ENCODE assay signal across 13 cellular contexts in genomic region chr11:3643102-3643546, GRCh38. TPM values are rescaled to one million over a fixed set of nuclear protein-coding genes. Genes with fewer than 3 reads are reported as not detected.
DNase-seq lines count a peak whose midpoint lies in the region; ATAC-seq and TF ChIP-seq lines count a peak whose summit lies in the region.
"Not testable (repeated sequence)": the region's sequence is repeated elsewhere in the genome, so short reads cannot be mapped to it uniquely, and the experiment has no call there.
"Had no signal": no experiment of that assay in that cellular context is flagged by ENCODE, and none has a peak within 500 bp of the region (broad histone marks: within the 10 kb centered on the region; RNA-seq: fewer than 3 reads in every experiment).

No MANE protein-coding gene starts in this region.

- CTCF ChIA-PET in PC-9 (lab: Charles Lee), result not testable (repeated sequence)

- not testable (repeated sequence) for TF ChIP-seq POLR2A in esophagus muscularis mucosa (IDR thresholded peaks at IDR 0.05; ENCODE audit: low read depth)

- intact Hi-C loops in PC-9 (cut with micrococcal nuclease; ENCODE audit: unreplicated experiment); esophagus muscularis mucosa (cut with DNase I); upper lobe of right lung (cut with DNase I): not testable (repeated sequence)

- H3K9me3 Mint-ChIP-seq in naive B cell, result peaks cover 0 to 11% (median 2%) of the 10 kb centered on the region in 7 donors

- WGBS in esophagus muscularis mucosa, result 41% methylated on average over 11 of the region's 11 CpGs

- peak overlapping the region in 5 of 8 donors; percentile 55 to 85 (median 75) for H3K4me3 Mint-ChIP-seq in naive B cell

- H3F3A ChIP-seq in PC-9 (ENCODE audit: insufficient read depth, low read depth), result not testable (repeated sequence)

- not testable (repeated sequence) for H3K79me2 ChIP-seq in PC-9 (ENCODE audit: low read depth)

- peaks cover 6 to 12% (median 10%) of the 10 kb centered on the region in 3 donors for H3K4me1 Mint-ChIP-seq in naive B cell

- peaks cover 38 to 68% (median 61%) of the 10 kb centered on the region in 3 donors for H3K27me3 Mint-ChIP-seq in naive B cell

- peaks cover 0 to 18% of the 10 kb centered on the region in 2 donors for H3K36me3 Mint-ChIP-seq in naive B cell

- not testable (repeated sequence) for H3K27ac Mint-ChIP-seq in naive B cell

- H3K4me2 ChIP-seq in PC-9, result peak overlapping the region; percentile 84

- not testable (repeated sequence) for H3K36me3 ChIP-seq in ES-I3 (ENCODE audit: insufficient read depth, low read length); PC-9 (ENCODE audit: low read depth); adipocyte (ENCODE audit: control insufficient read depth, insufficient read depth, low read length, severe bottlenecking); esophagus muscularis mucosa; iPS-18a (ENCODE audit: control insufficient read depth, low read depth, low read length); rectal smooth muscle tissue (ENCODE audit: control insufficient read depth, insufficient read depth, low read length); upper lobe of right lung

- TF ChIP-seq CTCF in PC-9 (conservative IDR thresholded peaks at IDR 0.05); esophagus muscularis mucosa (IDR thresholded peaks at IDR 0.05); upper lobe of right lung (IDR thresholded peaks at IDR 0.05): not testable (repeated sequence)

- not testable (repeated sequence) for H3K27ac ChIP-seq in PC-9; esophagus muscularis mucosa (replicated peaks in 1 of 4); iPS-18a (ENCODE audit: low read length); rectal smooth muscle tissue (ENCODE audit: low read depth, low read length); upper lobe of right lung

- not testable (repeated sequence) for H2AFZ ChIP-seq in PC-9

- TF ChIP-seq EP300 in esophagus muscularis mucosa (IDR thresholded peaks at IDR 0.05), result not testable (repeated sequence)

- DNase-seq in PC-9; esophagus muscularis mucosa (ENCODE audit: extremely low spot score); naive B cell; upper lobe of right lung: not testable (repeated sequence)
- DNase-seq in adipocyte (ENCODE audit: low read depth), result peak; percentile 5

- not testable (repeated sequence) for H4K20me1 ChIP-seq in PC-9 (ENCODE audit: insufficient read depth)

- H3K4me3 ChIP-seq in PC-9 (peak overlapping the region; percentile 55; the same call in 1 of the 2 replicates), adipocyte (ENCODE audit: low read length) (peak overlapping the region; percentile 81), esophagus muscularis mucosa (peak overlapping the region; percentile 50 to 66 (median 57)), iPS-18a (ENCODE audit: low read length) (peak overlapping the region; percentile 48), rectal smooth muscle tissue (ENCODE audit: low read length) (peak overlapping the region; percentile 58), upper lobe of right lung (peak overlapping the region; percentile 67)

- H3K9me2 ChIP-seq in PC-9 (ENCODE audit: insufficient read depth), result not testable (repeated sequence)

- peak overlapping the region; percentile 57 for H3K9ac ChIP-seq in ES-I3 (ENCODE audit: low read depth, low read length)
- H3K9ac ChIP-seq in adipocyte (ENCODE audit: low read length), result peak overlapping the region; percentile 77
- H3K9ac ChIP-seq in iPS-18a (ENCODE audit: low read length), result peak overlapping the region; percentile 41
- H3K9ac ChIP-seq in rectal smooth muscle tissue (ENCODE audit: low read length), result not testable (repeated sequence)

- not testable (repeated sequence) for H3K27me3 ChIP-seq in PC-9 (ENCODE audit: insufficient read depth, low read depth); esophagus muscularis mucosa; rectal smooth muscle tissue (ENCODE audit: control insufficient read depth, insufficient read depth, low read length); upper lobe of right lung
- peaks cover 22% of the 10 kb centered on the region for H3K27me3 ChIP-seq in adipocyte (replicated peaks; ENCODE audit: control insufficient read depth, insufficient read depth, low read length)
- H3K27me3 ChIP-seq in iPS-18a (ENCODE audit: control insufficient read depth, insufficient read depth, low read length), result peaks cover 11% of the 10 kb centered on the region

- H3K9me3 ChIP-seq in ES-I3 (ENCODE audit: control insufficient read depth, insufficient read depth, low read length); PC-9 (ENCODE audit: insufficient read depth, low read depth); adipocyte (ENCODE audit: control insufficient read depth, low read length); esophagus muscularis mucosa; iPS-18a (ENCODE audit: control insufficient read depth, low read depth, low read length); upper lobe of right lung: not testable (repeated sequence)

- POLR2A ChIA-PET in PC-9 (lab: Charles Lee; ENCODE audit: unreplicated experiment), result interaction anchor here (0.6 kb wide), 1 partner anchor 198 kb away, joined by 10 read pairs; the partner anchor contains the start of gene RHOG

- ATAC-seq in naive B cell (ENCODE audit: low read depth in 2 of 2); upper lobe of right lung: not testable (repeated sequence)

- not testable (repeated sequence) for H3K4me1 ChIP-seq in ES-I3 (ENCODE audit: insufficient read depth, low read length); PC-9 (replicated peaks; ENCODE audit: insufficient read depth); iPS-18a (ENCODE audit: control insufficient read depth, low read depth, low read length); rectal smooth muscle tissue (ENCODE audit: control insufficient read depth, insufficient read depth, low read length)
- H3K4me1 ChIP-seq in adipocyte (ENCODE audit: control insufficient read depth, insufficient read depth, low read length) (peaks cover 11% of the 10 kb centered on the region), esophagus muscularis mucosa (peaks cover 11 to 22% (median 19%) of the 10 kb centered on the region in 4 donors), upper lobe of right lung (peaks cover 10% of the 10 kb centered on the region)

- BruUV-seq in PC-9 (replicated peaks; lab: Mats Ljungman, UMichigan), result not testable (repeated sequence)

RNA-seq across cellular contexts. Expression of gene ART5, which starts 1.3 kb away (rescaled TPM):
- total RNA-seq in PC-9 (2021) (not detected in 2 replicates), esophagus muscularis mucosa (under 1 TPM in 3 of 4 donors, not detected in 1; 0.57 to 0.66 (median 0.65) TPM), upper lobe of right lung (1.2 TPM)
- polyA plus RNA-seq in naive B cell (ENCODE audit: low read depth in 6 of 6), result not detected
- total RNA-seq: activated CD8-positive, alpha-beta T cell treated with anti-CD3 and anti-CD28 coated beads for 36 hours; activated naive CD8-positive, alpha-beta T cell treated with anti-CD3 and anti-CD28 coated beads for 36 hours; bronchial epithelial cell; left lobe of liver; MCF 10A had no signal

RNA-seq across cellular contexts. Expression of gene ART1, which starts 1.8 kb away (rescaled TPM):
- not detected in 2 replicates for total RNA-seq in PC-9 (2021)
- total RNA-seq in esophagus muscularis mucosa, result not detected
- not detected for polyA plus RNA-seq in naive B cell (ENCODE audit: low read depth in 6 of 6)
- 0.29 TPM for total RNA-seq in upper lobe of right lung
- total RNA-seq: activated CD8-positive, alpha-beta T cell treated with anti-CD3 and anti-CD28 coated beads for 36 hours; activated naive CD8-positive, alpha-beta T cell treated with anti-CD3 and anti-CD28 coated beads for 36 hours; bronchial epithelial cell; left lobe of liver; MCF 10A had no signal

RNA-seq across cellular contexts. Expression of gene CHRNA10, which starts 28.1 kb away (rescaled TPM):
- total RNA-seq in PC-9 (2021) (1.2 and 1.9 TPM in 2 replicates), esophagus muscularis mucosa (1 to 10 TPM in 2 of 4 donors, under 1 TPM in 2; 0.46 to 1.9 (median 1.2) TPM), upper lobe of right lung (1.2 TPM)
- under 1 TPM in 3 of 6 donors, not detected in 3; 0.15 to 0.64 (median 0.27) TPM for polyA plus RNA-seq in naive B cell (ENCODE audit: low read depth in 6 of 6)
